In genomic region chr3:197516517-197516889, GRCh38 we compare ENCODE assay signal across 8 cellular contexts. TPM values are rescaled to one million over a fixed set of nuclear protein-coding genes. Genes with fewer than 3 reads are reported as not detected.
DNase-seq lines count a peak whose midpoint lies in the region; ATAC-seq, FAIRE-seq and TF ChIP-seq lines count a peak whose summit lies in the region.

No MANE protein-coding gene starts in this region.

- H4K8ac ChIP-seq in H1 (ENCODE audit: extremely low read depth, insufficient read depth, low read length) = no peak overlapping the region

- no peak overlapping the region for H2BK120ac ChIP-seq in H1 (replicated peaks; ENCODE audit: low read depth, low read length)

- peaks cover 0 to 17% (median 14%) of the 10 kb centered on the region in 4 experiments; a peak in 6 of 7 replicates for H3K4me1 ChIP-seq in H1 (replicated peaks in 1 of 4; ENCODE audit: control insufficient read depth in 3 of 4, insufficient read depth in 4 of 4, low read length in 3 of 4)
- peaks cover 7% of the 10 kb centered on the region for H3K4me1 ChIP-seq in smooth muscle cell (ENCODE audit: low read depth)

- no peak overlapping the region for H3K23ac ChIP-seq in H1 (ENCODE audit: insufficient read length)

- H3K9ac ChIP-seq in H1 (replicated peaks in 1 of 4; ENCODE audit: extremely low read depth in 1 of 4, low read depth in 3 of 4, low read length in 3 of 4) = no peak overlapping the region
- peak overlapping the region; percentile 75 for H3K9ac ChIP-seq in smooth muscle cell (ENCODE audit: low read depth)

- no peak overlapping the region for H2BK20ac ChIP-seq in H1 (ENCODE audit: low read length)

- CTCF ChIA-PET in RWPE1 (lab: Yijun Ruan, JAX) (interaction anchor here (0.7 kb wide), 1 partner anchor 272 kb away, joined by 3 read pairs; no protein-coding TSS in a partner anchor), H1 (lab: Charles Lee; ENCODE audit: partially characterized antibody) (interaction anchor here (1.0 to 6.3 kb wide), 4 partner anchors 10 to 26 kb away, joined by 3 to 44 read pairs (median 16); no protein-coding TSS in a partner anchor)

- no peaks in the 10 kb centered on the region for H4K20me1 ChIP-seq in H1 (replicated peaks in 1 of 2; ENCODE audit: control insufficient read depth in 1 of 2, insufficient read depth in 2 of 2, low read length in 2 of 2)
- no peaks in the 10 kb centered on the region for H4K20me1 ChIP-seq in smooth muscle cell (ENCODE audit: low read depth)

- TF ChIP-seq CTCF in RWPE1 (conservative IDR thresholded peaks at IDR 0.05; ENCODE audit: low read depth) (no peak), H1 (IDR thresholded peaks at IDR 0.05; ENCODE audit: control extremely low read depth in 1 of 3, insufficient read depth in 1 of 3, low read depth in 1 of 3, low read length in 3 of 3) (no peak), smooth muscle cell (IDR thresholded peaks at IDR 0.05; ENCODE audit: borderline replicate concordance, insufficient read depth, poor library complexity, severe bottlenecking) (no peak)

- H4K5ac ChIP-seq in H1 (ENCODE audit: insufficient read length, low read depth, low read length) = no peak overlapping the region

- ATAC-seq in HG03039 (IDR thresholded peaks at IDR 0.05; ENCODE audit: unreplicated experiment) (no peak), HG03460 (IDR thresholded peaks at IDR 0.05; ENCODE audit: unreplicated experiment) (no peak), HG03442 (IDR thresholded peaks at IDR 0.05; ENCODE audit: unreplicated experiment) (no peak)

- H3K23me2 ChIP-seq in H1 (ENCODE audit: low read depth, low read length) = no peaks in the 10 kb centered on the region

- no peak overlapping the region for H3K14ac ChIP-seq in H1 (ENCODE audit: insufficient read length)

- H3F3A ChIP-seq in smooth muscle cell (ENCODE audit: low read depth) = peaks cover 3% of the 10 kb centered on the region

- H3K36me3 ChIP-seq in H1 (ENCODE audit: control insufficient read depth in 2 of 4, insufficient read depth in 4 of 4, low read length in 3 of 4) (peaks cover 0 to 3% (median 0%) of the 10 kb centered on the region in 4 experiments; a peak in 1 of 8 replicates), smooth muscle cell (ENCODE audit: low read depth) (no peaks in the 10 kb centered on the region)

- H3K56ac ChIP-seq in H1 (replicated peaks; ENCODE audit: insufficient read length, low read depth, low read length) = no peak overlapping the region

- no peak for TF ChIP-seq EP300 in H1 (IDR thresholded peaks at IDR 0.05; ENCODE audit: borderline replicate concordance in 1 of 2, low read depth in 2 of 2, low read length in 2 of 2)

- no peaks in the 10 kb centered on the region for H3K27me3 ChIP-seq in H1 (replicated peaks in 1 of 4; ENCODE audit: control insufficient read depth in 3 of 4, extremely low read depth in 1 of 4, insufficient read depth in 3 of 4, low read length in 3 of 4)
- no peaks in the 10 kb centered on the region for H3K27me3 ChIP-seq in smooth muscle cell (ENCODE audit: low read depth)

- DNase-seq in ELR (ENCODE audit: low read depth) (peak; percentile 97), RWPE1 (ENCODE audit: low spot score) (peak; percentile 91), H1 (ENCODE audit: low read depth in 1 of 2, low spot score in 2 of 2) (no peak), smooth muscle cell (lab: John Stamatoyannopoulos, UW; ENCODE audit: unreplicated experiment) (no peak), iPS-NIHi11 (ENCODE audit: low spot score) (no peak)

- H2BK15ac ChIP-seq in H1 (ENCODE audit: low read length) = no peak overlapping the region

- no peak overlapping the region for H2AFZ ChIP-seq in H1 (ENCODE audit: low read length)
- no peak overlapping the region for H2AFZ ChIP-seq in smooth muscle cell (ENCODE audit: low read depth)

- H4K91ac ChIP-seq in H1 (replicated peaks; ENCODE audit: insufficient read length, low read length) = no peak overlapping the region

- peak overlapping the region; percentile 35; the same call in 1 of the 2 replicates for H2BK12ac ChIP-seq in H1 (ENCODE audit: low read depth, low read length)

- TF ChIP-seq POLR2A in H1 (IDR thresholded peaks at IDR 0.05; ENCODE audit: control extremely low read depth in 1 of 2, low read depth in 2 of 2, low read length in 2 of 2) = no peak

- no peak for TF ChIP-seq RAD21 in H1 (IDR thresholded peaks at IDR 0.05 in 1 of 2, conservative IDR thresholded peaks at IDR 0.05 in 1 of 2; ENCODE audit: low read depth in 2 of 2, low read length in 2 of 2)

- no peak overlapping the region for H2AK5ac ChIP-seq in H1 (ENCODE audit: low read depth, low read length)

- H2BK5ac ChIP-seq in H1 (ENCODE audit: low read depth, low read length) = no peak overlapping the region

- POLR2A ChIA-PET in RWPE1 (lab: Yijun Ruan, JAX; ENCODE audit: low non-redundant PET) = interaction anchor here (0.6 kb wide), 1 partner anchor 60 kb away, joined by 4 read pairs; no protein-coding TSS in a partner anchor
- POLR2A ChIA-PET in H1 (lab: Charles Lee; ENCODE audit: partially characterized antibody) = interaction anchor here (1.0 kb wide), 1 partner anchor 10 kb away, joined by 5 read pairs; no protein-coding TSS in a partner anchor

- H3K9me3 ChIP-seq in H1 (ENCODE audit: insufficient read depth in 2 of 2, low read depth in 1 of 2, low read length in 1 of 2) (no peaks in the 10 kb centered on the region), smooth muscle cell (replicated peaks; ENCODE audit: low read depth) (no peaks in the 10 kb centered on the region)

- H3K18ac ChIP-seq in H1 (ENCODE audit: extremely low read depth, low read length) = no peak overlapping the region

- H3K79me2 ChIP-seq in H1 (ENCODE audit: control insufficient read depth in 1 of 2, insufficient read depth in 2 of 2, low read length in 2 of 2) (no peaks in the 10 kb centered on the region), smooth muscle cell (ENCODE audit: low read depth) (no peaks in the 10 kb centered on the region)

- no peak overlapping the region for H3K4me2 ChIP-seq in H1 (ENCODE audit: insufficient read depth in 1 of 2, low read depth in 2 of 2, low read length in 2 of 2)
- H3K4me2 ChIP-seq in smooth muscle cell = peak overlapping the region; percentile 67

- H3K4me3 ChIP-seq in H1 (ENCODE audit: extremely low read depth in 1 of 4, insufficient read depth in 2 of 4, low read depth in 3 of 4, low read length in 4 of 4) (no peak overlapping the region), smooth muscle cell (no peak overlapping the region)

- H3K79me1 ChIP-seq in H1 (ENCODE audit: low read depth, low read length) = no peaks in the 10 kb centered on the region

- H3K4ac ChIP-seq in H1 (replicated peaks; ENCODE audit: insufficient read length, low read depth, low read length) = no peak overlapping the region

- 88% methylated on average over 6 of the region's 6 CpGs; no CpG with 5 or more reads in 1 of the 2 experiments for WGBS in H1 (ENCODE audit: extremely low coverage in 1 of 2, insufficient coverage in 1 of 2, insufficient read length in 1 of 2, insufficient replicate concordance in 2 of 2, low coverage in 1 of 2, low lambda C conversion rate in 2 of 2, missing lambda C conversion rate in 1 of 2), 2 experiments
- 35% methylated on average over 6 of the region's 6 CpGs for WGBS in smooth muscle cell (ENCODE audit: low lambda C conversion rate)

- H3K27ac ChIP-seq in RWPE1 (peak overlapping the region; percentile 87), H1 (ENCODE audit: low read depth, low read length) (no peak overlapping the region), smooth muscle cell (ENCODE audit: low read depth) (peak overlapping the region; percentile 89)

- no peak for FAIRE-seq in H1 (lab: Jason Lieb, UNC)

TF ChIP-seq in H1, 55 proteins besides CTCF, POLR2A, EP300 and RAD21:
- TF ChIP-seq YY1 (IDR thresholded peaks at IDR 0.05; ENCODE audit: low read depth, low read length) (no peak), KDM5A (IDR thresholded peaks at IDR 0.05; ENCODE audit: low read length) (no peak), KDM1A (IDR thresholded peaks at IDR 0.05; ENCODE audit: borderline replicate concordance, low read length) (no peak), ATF3 (IDR thresholded peaks at IDR 0.05; ENCODE audit: insufficient read depth, low read depth, low read length) (no peak)

RNA-seq across cellular contexts. Expression of gene BDH1, which starts 39.3 kb away (rescaled TPM):
- 24.0 and 27.2 TPM in 2 replicates for total RNA-seq in H1 (2021; fragmentation: NEBNext Ultra II Directional; extraction: Animal tissue kit (Norgen Biotek cat#: 25700))
- polyA plus RNA-seq in H1 (2011; rRNA removed) (27.7 and 28.1 TPM in 2 replicates), smooth muscle cell (4.0 and 7.5 TPM in 2 replicates)
- polyA plus RNA-seq in H1 (2011; cell fraction: cytosol; rRNA removed) = 35.9 TPM
- 45.8 TPM for polyA plus RNA-seq in H1 (2011; cell fraction: nucleus; rRNA removed)
- polyA plus RNA-seq in H1 (2012, experiment 1 of 2) = 21.0 to 34.8 TPM (median 31.0 TPM) in 4 replicates
- 18.8 TPM for polyA plus RNA-seq in H1 (2012, experiment 2 of 2)
- polyA plus RNA-seq in H1 (2013, experiment 1 of 2) = 16.2 TPM
- polyA plus RNA-seq in H1 (2013, experiment 2 of 2) = 14.6 TPM
- 28.8 and 37.6 TPM in 2 replicates for polyA minus RNA-seq in H1 (2011; rRNA and poly(A)+ RNA removed)
- 12.6 TPM for polyA minus RNA-seq in H1 (2011; cell fraction: cytosol; rRNA and poly(A)+ RNA removed)
- polyA minus RNA-seq in H1 (2011; cell fraction: nucleus; rRNA and poly(A)+ RNA removed) = 26.3 TPM
- 5.6 and 7.2 TPM in 2 replicates for total RNA-seq in smooth muscle cell

Comparison
In these comparisons a context has a peak if more than half of its experiments do, and no peak if none do; other contexts are left out.
1. DNase-seq: peak in ELR (single experiment) and RWPE1 (single experiment); none in H1 (0 of 2), smooth muscle cell (single experiment) and iPS-NIHi11 (single experiment).